ENCODE assay signal across 18 cellular contexts in the genomic region with DNA sequence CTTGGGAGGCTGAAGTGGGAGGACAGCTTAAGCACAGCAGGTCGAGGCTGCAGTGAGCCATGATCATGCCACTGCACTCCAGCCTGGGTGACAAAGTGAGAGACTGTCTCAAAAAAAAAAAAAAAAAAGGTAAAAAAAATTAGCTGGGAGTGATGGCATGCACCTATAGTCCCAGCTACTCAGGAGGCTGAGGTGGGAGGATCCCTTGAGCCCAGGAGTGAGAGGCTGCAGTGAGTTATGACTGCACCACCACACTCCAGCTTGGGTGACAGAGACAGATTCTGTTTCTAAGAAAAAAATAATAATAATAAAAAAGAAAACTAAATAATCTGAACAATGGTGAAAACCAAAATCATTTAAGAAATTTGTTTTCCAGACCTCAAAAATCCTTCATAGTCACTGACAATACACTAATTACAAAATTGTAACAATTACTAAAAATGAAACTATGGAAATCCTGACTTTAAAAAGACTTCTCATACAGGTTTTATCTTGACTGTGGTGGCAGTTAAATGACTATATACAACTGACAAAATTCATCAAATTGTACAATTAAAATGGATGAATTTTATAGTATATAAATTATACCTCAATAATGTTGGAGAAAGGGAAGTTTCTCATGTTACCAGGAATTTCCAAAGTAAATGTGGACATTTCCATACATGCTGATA. TPM values are rescaled to one million over a fixed set of nuclear protein-coding genes. Genes with fewer than 3 reads are reported as not detected.
DNase-seq lines count a peak whose midpoint lies in the region; ATAC-seq, FAIRE-seq and TF ChIP-seq lines count a peak whose summit lies in the region.
"Had no signal": no experiment of that assay in that cellular context is flagged by ENCODE, and none has a peak within 500 bp of the region (broad histone marks: within the 10 kb centered on the region; RNA-seq: fewer than 3 reads in every experiment).

No MANE protein-coding gene starts in this region.

- H3K36me3 ChIP-seq in hepatocyte (replicated peaks; ENCODE audit: insufficient read depth, low read depth) = no peaks in the 10 kb centered on the region
- H3K36me3 ChIP-seq in sigmoid colon = peaks cover 0 to 37% (median 7%) of the 10 kb centered on the region in 4 donors

- no peak overlapping the region for H3K27ac Mint-ChIP-seq in activated CD4-positive, alpha-beta memory T cell treated with anti-CD3 and anti-CD28 coated beads for 36 hours
- H3K27ac Mint-ChIP-seq in activated CD4-positive, alpha-beta memory T cell treated with anti-CD3 and anti-CD28 coated beads, Interleukin-2, amount 10 ng/mL, durations not matched to agents 7 days and 5 days = no peak overlapping the region
- H3K27ac Mint-ChIP-seq in T-helper 17 cell = peak overlapping the region; percentile 45
- H3K27ac Mint-ChIP-seq: CD8-positive, alpha-beta T cell; H9 had no signal

- no peak for TF ChIP-seq POLR2A in sigmoid colon (IDR thresholded peaks at IDR 0.05)

- H3K9me2 ChIP-seq in hepatocyte (replicated peaks; ENCODE audit: insufficient read depth) = no peaks in the 10 kb centered on the region

- no peak for ATAC-seq in T-helper 17 cell
- ATAC-seq: CD8-positive, alpha-beta T cell; GM12878 had no signal

- no peaks in the 10 kb centered on the region for H3K9me3 Mint-ChIP-seq in activated CD4-positive, alpha-beta memory T cell treated with anti-CD3 and anti-CD28 coated beads for 36 hours
- H3K9me3 Mint-ChIP-seq in activated CD4-positive, alpha-beta memory T cell treated with anti-CD3 and anti-CD28 coated beads, Interleukin-2, amount 10 ng/mL, durations not matched to agents 7 days and 5 days = no peaks in the 10 kb centered on the region
- H3K9me3 Mint-ChIP-seq: CD8-positive, alpha-beta T cell had no signal

- peak; percentile 21 for FAIRE-seq in endometrium (lab: Jason Lieb, UNC)
- FAIRE-seq: GM12878, H1, HTR-8/SVneo had no signal

- no peaks in the 10 kb centered on the region for H3K27me3 Mint-ChIP-seq in activated CD4-positive, alpha-beta memory T cell treated with anti-CD3 and anti-CD28 coated beads for 36 hours
- no peaks in the 10 kb centered on the region for H3K27me3 Mint-ChIP-seq in activated CD4-positive, alpha-beta memory T cell treated with anti-CD3 and anti-CD28 coated beads, Interleukin-2, amount 10 ng/mL, durations not matched to agents 7 days and 5 days
- no peaks in the 10 kb centered on the region for H3K27me3 Mint-ChIP-seq in T-helper 17 cell

- intact Hi-C loops in activated CD4-positive, alpha-beta memory T cell treated with anti-CD3 and anti-CD28 coated beads for 36 hours (cut with micrococcal nuclease) = no loop called here
- intact Hi-C loops in sigmoid colon (cut with DNase I) = no loop called here

- no peaks in the 10 kb centered on the region for H3K79me2 ChIP-seq in hepatocyte

- no peak overlapping the region for H3K4me3 Mint-ChIP-seq in activated CD4-positive, alpha-beta memory T cell treated with anti-CD3 and anti-CD28 coated beads for 36 hours
- no peak overlapping the region for H3K4me3 Mint-ChIP-seq in activated CD4-positive, alpha-beta memory T cell treated with anti-CD3 and anti-CD28 coated beads, Interleukin-2, amount 10 ng/mL, durations not matched to agents 7 days and 5 days
- H3K4me3 Mint-ChIP-seq in T-helper 17 cell = no peak overlapping the region
- H3K4me3 Mint-ChIP-seq: CD8-positive, alpha-beta T cell; H9 had no signal

- TF ChIP-seq EP300 in sigmoid colon (IDR thresholded peaks at IDR 0.05) = no peak

- WGBS in hepatocyte (ENCODE audit: low lambda C conversion rate, missing lambda C conversion rate) = 67% methylated on average over 1 of the region's 1 CpG
- WGBS in sigmoid colon, 2 donors = 97% methylated on average over 1 of the region's 1 CpG

- H3K36me3 Mint-ChIP-seq in activated CD4-positive, alpha-beta memory T cell treated with anti-CD3 and anti-CD28 coated beads for 36 hours = peaks cover 34% of the 10 kb centered on the region
- peaks cover 48% of the 10 kb centered on the region for H3K36me3 Mint-ChIP-seq in activated CD4-positive, alpha-beta memory T cell treated with anti-CD3 and anti-CD28 coated beads, Interleukin-2, amount 10 ng/mL, durations not matched to agents 7 days and 5 days (ENCODE audit: low read depth)
- peaks cover 3% of the 10 kb centered on the region for H3K36me3 Mint-ChIP-seq in T-helper 17 cell (ENCODE audit: low read depth)

- H3K9me3 ChIP-seq in T-helper 17 cell (ENCODE audit: control insufficient read depth, low read length, poor library complexity, severe bottlenecking) (no peaks in the 10 kb centered on the region), hepatocyte (ENCODE audit: low read depth) (no peaks in the 10 kb centered on the region), sigmoid colon (no peaks in the 10 kb centered on the region)

- H3K27ac ChIP-seq in hepatocyte (no peak overlapping the region), sigmoid colon (no peak overlapping the region)
- H3K27ac ChIP-seq: BLaER1 had no signal

- H3K4me2 ChIP-seq in hepatocyte = no peak overlapping the region
- H3K4me2 ChIP-seq: BLaER1 had no signal

- H3K4me1 ChIP-seq in hepatocyte (ENCODE audit: insufficient read depth) = no peaks in the 10 kb centered on the region
- H3K4me1 ChIP-seq in sigmoid colon = no peaks in the 10 kb centered on the region
- H3K4me1 ChIP-seq: BLaER1 had no signal

- no peak overlapping the region for H2AFZ ChIP-seq in hepatocyte

- TF ChIP-seq CTCF in hepatocyte (IDR thresholded peaks at IDR 0.05; ENCODE audit: poor library complexity) = no peak
- no peak for TF ChIP-seq CTCF in sigmoid colon (IDR thresholded peaks at IDR 0.05)

- H3K27me3 ChIP-seq in hepatocyte (no peaks in the 10 kb centered on the region), sigmoid colon (no peaks in the 10 kb centered on the region)

- no peaks in the 10 kb centered on the region for H3K4me1 Mint-ChIP-seq in activated CD4-positive, alpha-beta memory T cell treated with anti-CD3 and anti-CD28 coated beads for 36 hours (ENCODE audit: low read depth)
- H3K4me1 Mint-ChIP-seq in activated CD4-positive, alpha-beta memory T cell treated with anti-CD3 and anti-CD28 coated beads, Interleukin-2, amount 10 ng/mL, durations not matched to agents 7 days and 5 days = peaks cover 10% of the 10 kb centered on the region
- no peaks in the 10 kb centered on the region for H3K4me1 Mint-ChIP-seq in T-helper 17 cell
- H3K4me1 Mint-ChIP-seq: H9 had no signal

- peak; percentile 15 for DNase-seq in activated CD4-positive, alpha-beta memory T cell treated with anti-CD3 and anti-CD28 coated beads for 36 hours
- DNase-seq in activated CD4-positive, alpha-beta memory T cell treated with anti-CD3 and anti-CD28 coated beads, Interleukin-2, amount 10 ng/mL, durations not matched to agents 7 days and 5 days = no peak
- DNase-seq in T-helper 17 cell = no peak
- DNase-seq in NCI-H2107 treated with DMSO at 0.1 percent for 48 hours (lab: John Stamatoyannopoulos, UW; ENCODE audit: unreplicated experiment) = no peak
- no peak for DNase-seq in hepatocyte (ENCODE audit: low spot score)
- DNase-seq in sigmoid colon = no peak
- DNase-seq: 8988T; CD8-positive, alpha-beta T cell; DMS 273 treated with DMSO at 0.1 percent for 48 hours; DMS53; DND-41; EL; H9 had no signal

- H4K20me1 ChIP-seq in hepatocyte (ENCODE audit: insufficient read depth, poor library complexity, severe bottlenecking) = no peaks in the 10 kb centered on the region
- H4K20me1 ChIP-seq: BLaER1 had no signal

- POLR2A ChIA-PET in activated CD4-positive, alpha-beta memory T cell treated with anti-CD3 and anti-CD28 coated beads for 36 hours (lab: Charles Lee) = interaction anchor here (0.6 to 0.7 kb wide), 2 partner anchors 43 to 205 kb away, joined by 3 to 4 read pairs; no protein-coding TSS in a partner anchor
- POLR2A ChIA-PET in activated CD4-positive, alpha-beta memory T cell treated with anti-CD3 and anti-CD28 coated beads, Interleukin-2, amount 10 ng/mL, durations not matched to agents 7 days and 5 days (lab: Charles Lee) = no interaction called here

- CTCF ChIA-PET in activated CD4-positive, alpha-beta memory T cell treated with anti-CD3 and anti-CD28 coated beads for 36 hours (lab: Charles Lee) = no interaction called here
- CTCF ChIA-PET in activated CD4-positive, alpha-beta memory T cell treated with anti-CD3 and anti-CD28 coated beads, Interleukin-2, amount 10 ng/mL, durations not matched to agents 7 days and 5 days (lab: Charles Lee) = no interaction called here

- H3K4me3 ChIP-seq in hepatocyte (no peak overlapping the region), sigmoid colon (no peak overlapping the region)
- H3K4me3 ChIP-seq: BLaER1, GM12878 had no signal

RNA-seq across cellular contexts. Expression of a gene that starts 31.3 kb away (rescaled TPM):
- total RNA-seq in activated CD4-positive, alpha-beta memory T cell treated with anti-CD3 and anti-CD28 coated beads for 36 hours = 10 to 100 TPM; 51.2 to 52.0 TPM
- 10 to 100 TPM; 40.4 to 42.5 TPM for total RNA-seq in activated CD4-positive, alpha-beta memory T cell treated with anti-CD3 and anti-CD28 coated beads, Interleukin-2, amount 10 ng/mL, durations not matched to agents 7 days and 5 days
- total RNA-seq in T-helper 17 cell (10 to 100 TPM; 48.6 to 51.5 TPM), hepatocyte (19.6 and 20.2 TPM in 2 replicates), sigmoid colon (10 to 100 TPM; 15.3 to 44.9 (median 22.1) TPM)
- polyA plus RNA-seq in hepatocyte (11.1 TPM in 2 replicates), sigmoid colon (10 to 100 TPM in 1 of 3 donors, 1 to 10 TPM in 2; 4.4 to 11.5 (median 6.6) TPM)
